In the genomic region with DNA sequence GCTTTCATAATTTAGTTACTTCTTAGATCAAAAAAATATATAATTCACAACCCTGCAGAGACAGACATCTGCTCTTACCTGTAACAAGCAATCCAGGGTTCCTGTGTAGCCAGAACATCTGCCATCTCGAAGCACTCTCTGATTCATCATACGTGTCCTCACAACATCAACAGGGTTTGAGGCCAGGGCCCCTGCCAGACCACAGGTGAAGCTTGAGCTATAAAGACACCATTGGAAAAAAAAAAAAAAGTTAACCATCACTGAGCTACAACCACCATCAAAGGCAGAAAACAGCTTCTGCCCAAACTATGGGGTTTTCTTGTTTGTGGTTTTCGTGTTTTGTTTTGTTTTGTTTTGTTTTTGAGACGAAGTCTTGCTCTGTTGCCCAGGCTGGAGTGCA, we compare ENCODE assay signal across 1 cellular context.
A peak's percentile ranks its signal among the peaks of the same experiment; 100 is the strongest.
TF ChIP-seq lines count a peak whose summit lies in the region.

No MANE protein-coding gene starts in this region.

TF ChIP-seq in GM12878, 131 proteins besides CTCF, POLR2A, EP300 and RAD21:
- TF ChIP-seq ZZZ3 (IDR thresholded peaks at IDR 0.05; ENCODE audit: control insufficient read depth, insufficient read length, low read depth) (no peak), JUNB (IDR thresholded peaks at IDR 0.05) (no peak), PML (IDR thresholded peaks at IDR 0.05; ENCODE audit: low read length) (no peak), RUNX3 (IDR thresholded peaks at IDR 0.05; ENCODE audit: low read length) (peak; percentile 49; the same call in 1 of the 2 replicates), SP1 (IDR thresholded peaks at IDR 0.05; ENCODE audit: low read depth, low read length) (no peak)
- TF ChIP-seq, protein P1, sequence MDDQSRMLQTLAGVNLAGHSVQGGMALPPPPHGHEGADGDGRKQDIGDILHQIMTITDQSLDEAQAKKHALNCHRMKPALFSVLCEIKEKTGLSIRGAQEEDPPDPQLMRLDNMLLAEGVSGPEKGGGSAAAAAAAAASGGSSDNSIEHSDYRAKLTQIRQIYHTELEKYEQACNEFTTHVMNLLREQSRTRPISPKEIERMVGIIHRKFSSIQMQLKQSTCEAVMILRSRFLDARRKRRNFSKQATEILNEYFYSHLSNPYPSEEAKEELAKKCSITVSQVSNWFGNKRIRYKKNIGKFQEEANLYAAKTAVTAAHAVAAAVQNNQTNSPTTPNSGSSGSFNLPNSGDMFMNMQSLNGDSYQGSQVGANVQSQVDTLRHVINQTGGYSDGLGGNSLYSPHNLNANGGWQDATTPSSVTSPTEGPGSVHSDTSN (IDR thresholded peaks at IDR 0.05; ENCODE audit: insufficient replicate concordance, low read depth, low read length), result no peak
